ENCODE assay signal across 21 cellular contexts in genomic region chr6:72940265-72940664, GRCh38.
DNase-seq lines count a peak whose midpoint lies in the region; ATAC-seq and TF ChIP-seq lines count a peak whose summit lies in the region.
"Had no signal": no experiment of that assay in that cellular context is flagged by ENCODE, and none has a peak within 500 bp of the region (broad histone marks: within the 10 kb centered on the region; RNA-seq: fewer than 3 reads in every experiment).

No MANE protein-coding gene starts in this region.

- ATAC-seq in esophagus mucosa, result peak; percentile 86
- peak; percentile 30 for ATAC-seq in upper lobe of right lung
- ATAC-seq in HG03354 (IDR thresholded peaks at IDR 0.05; ENCODE audit: poor library complexity, severe bottlenecking, unreplicated experiment), result no peak
- no peak for ATAC-seq in lower lobe of right lung
- ATAC-seq: T-cell had no signal

- no peak overlapping the region for H3K27ac ChIP-seq in RWPE1
- H3K27ac ChIP-seq in upper lobe of right lung, result no peak overlapping the region
- no peak overlapping the region for H3K27ac ChIP-seq in lower lobe of right lung
- H3K27ac ChIP-seq: BLaER1, KMS-11 had no signal

- H3K4me1 ChIP-seq in upper lobe of right lung (no peaks in the 10 kb centered on the region), lower lobe of right lung (no peaks in the 10 kb centered on the region)
- H3K4me1 ChIP-seq: BLaER1 had no signal

- TF ChIP-seq CTCF in RWPE1 (conservative IDR thresholded peaks at IDR 0.05; ENCODE audit: low read depth) (no peak), upper lobe of right lung (IDR thresholded peaks at IDR 0.05) (no peak), lower lobe of right lung (IDR thresholded peaks at IDR 0.05) (no peak)

- POLR2A ChIA-PET in RWPE1 (lab: Yijun Ruan, JAX; ENCODE audit: low non-redundant PET), result no interaction called here

- no peak overlapping the region for H3K4me3 ChIP-seq in upper lobe of right lung
- H3K4me3 ChIP-seq in lower lobe of right lung, result no peak overlapping the region
- H3K4me3 ChIP-seq: BLaER1 had no signal

- H3K36me3 ChIP-seq in upper lobe of right lung (no peaks in the 10 kb centered on the region), lower lobe of right lung (no peaks in the 10 kb centered on the region)

- CTCF ChIA-PET in RWPE1 (lab: Yijun Ruan, JAX), result interaction anchor here (0.6 kb wide), 1 partner anchor 22 kb away, joined by 4 read pairs; no protein-coding TSS in a partner anchor

- no peaks in the 10 kb centered on the region for H3K9me3 ChIP-seq in upper lobe of right lung
- no peaks in the 10 kb centered on the region for H3K9me3 ChIP-seq in lower lobe of right lung
- H3K9me3 ChIP-seq: BLaER1 had no signal

- intact Hi-C loops in upper lobe of right lung (cut with DNase I) (no loop called here), lower lobe of right lung (cut with DNase I) (no loop called here)

- H3K27me3 ChIP-seq in upper lobe of right lung, result no peaks in the 10 kb centered on the region
- H3K27me3 ChIP-seq in lower lobe of right lung (ENCODE audit: low read depth), result no peaks in the 10 kb centered on the region
- H3K27me3 ChIP-seq: BLaER1 had no signal

- peak; percentile 69 for DNase-seq in NCI-H82 (lab: John Stamatoyannopoulos, UW)
- DNase-seq in NCI-H82 treated with DMSO at 0.1 percent for 48 hours (lab: John Stamatoyannopoulos, UW; ENCODE audit: unreplicated experiment), result no peak
- peak; percentile 33 for DNase-seq in RWPE1 (ENCODE audit: low spot score)
- DNase-seq in upper lobe of right lung, result no peak
- no peak for DNase-seq in RPMI8226
- no peak for DNase-seq in lower lobe of right lung
- DNase-seq: CD4-positive, CD25-positive, alpha-beta regulatory T cell; DND-41; H7; NCI-H1092; NCI-H1417 treated with DMSO at 0.1 percent for 48 hours; NCI-H1694 treated with DMSO at 0.1 percent for 48 hours; NCI-H2081; NCI-H2227 treated with DMSO at 0.1 percent for 48 hours; NCI-H526 treated with DMSO at 0.1 percent for 48 hours; SHP77; T-cell had no signal

Comparison
In these comparisons a context has a peak if more than half of its experiments do, and no peak if none do; other contexts are left out.
1. DNase-seq: peak in NCI-H82 (single experiment) and RWPE1 (single experiment); none in NCI-H82 treated with DMSO at 0.1 percent for 48 hours (single experiment), upper lobe of right lung (single experiment), RPMI8226 (single experiment) and lower lobe of right lung (single experiment).
2. ATAC-seq: peak in esophagus mucosa (single experiment) and upper lobe of right lung (single experiment); none in HG03354 (single experiment) and lower lobe of right lung (0 of 2).